1 cellular context compared by ENCODE assay signal in the genomic region with DNA sequence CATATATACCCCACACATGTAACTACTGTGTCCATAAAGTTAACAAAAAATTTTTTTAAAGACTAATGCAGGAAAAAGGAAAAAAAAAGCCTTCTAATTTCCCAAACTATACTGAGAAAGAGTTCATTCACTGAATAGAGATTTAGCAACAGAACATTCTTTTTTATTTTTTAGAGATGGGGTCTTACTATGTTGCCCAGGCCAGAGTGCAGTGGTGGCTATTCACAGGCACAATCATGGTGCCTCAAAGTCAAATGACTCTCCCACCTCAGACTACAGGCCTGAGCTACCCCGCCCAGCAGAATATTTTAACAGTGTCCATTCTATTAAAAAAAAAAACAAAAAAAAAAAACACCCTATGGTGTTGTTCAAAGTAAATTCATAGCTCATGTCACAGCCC.
TF ChIP-seq lines count a peak whose summit lies in the region.

No MANE protein-coding gene starts in this region.

TF ChIP-seq in HepG2, 621 proteins besides CTCF, POLR2A, EP300 and RAD21:
- TF ChIP-seq ZNF121 (CRISPR knock-in tag; IDR thresholded peaks at IDR 0.05) (0 out of 2 replicates have a peak, but pooled peaks have one; percentile 17), NFKB2 (CRISPR knock-in tag; IDR thresholded peaks at IDR 0.05; ENCODE audit: borderline replicate concordance) (no peak)
TF ChIP-seq in HepG2: peak in this region for 1.
